Comparison of ENCODE assay signal across 1 cellular context in the genomic region with DNA sequence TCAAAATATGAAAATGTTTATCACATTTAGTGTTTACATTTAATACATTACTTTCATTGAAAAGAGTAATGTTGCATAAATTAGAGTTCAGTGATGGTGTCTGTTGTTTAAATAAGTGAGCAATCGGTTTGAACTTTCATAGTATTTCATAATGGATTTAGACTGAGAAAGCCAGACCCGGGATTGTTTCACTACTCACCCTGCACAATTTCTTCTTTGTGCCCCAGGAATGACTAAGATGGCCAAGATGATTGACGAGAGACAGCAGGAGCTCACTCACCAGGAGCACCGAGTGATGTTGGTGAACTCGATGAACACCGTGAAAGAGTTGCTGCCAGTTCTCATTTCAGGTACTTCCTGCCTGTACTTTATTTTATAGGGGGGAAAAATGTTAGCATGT.
TF ChIP-seq lines count a peak whose summit lies in the region.

No MANE protein-coding gene starts in this region.

TF ChIP-seq in HCT116, 20 proteins besides CTCF, POLR2A, EP300 and RAD21 (continued from another document):
- no peak for TF ChIP-seq ATF3 (IDR thresholded peaks at IDR 0.05)
- TF ChIP-seq CEBPB (IDR thresholded peaks at IDR 0.05; ENCODE audit: low read depth), result no peak
- no peak for TF ChIP-seq REST (IDR thresholded peaks at IDR 0.05; ENCODE audit: low read depth)
- TF ChIP-seq POLR2AphosphoS5 (IDR thresholded peaks at IDR 0.05; ENCODE audit: low read depth, low read length), result no peak
- no peak for TF ChIP-seq YY1 (IDR thresholded peaks at IDR 0.05; ENCODE audit: extremely low read depth, insufficient replicate concordance, low read depth, low read length)
